Comparison of ENCODE assay signal across 2 cellular contexts in genomic region chr6:43811101-43812099, GRCh38.
TF ChIP-seq lines count a peak whose summit lies in the region.

No MANE protein-coding gene starts in this region.

TF ChIP-seq in HEK293, 187 proteins besides CTCF, POLR2A, EP300 and RAD21 (continues in another document):
- TF ChIP-seq KLF17 (tag by site-specific recombination; IDR thresholded peaks at IDR 0.05) (no peak), ZFP37 (tag by site-specific recombination; IDR thresholded peaks at IDR 0.05) (no peak), ZNF138 (tag by site-specific recombination; IDR thresholded peaks at IDR 0.05; ENCODE audit: borderline replicate concordance) (no peak), ZNF518A (tag by site-specific recombination; conservative IDR thresholded peaks at IDR 0.05; ENCODE audit: low read depth) (no peak), ZNF621 (tag by site-specific recombination; IDR thresholded peaks at IDR 0.05) (no peak), ZNF426 (tag by site-specific recombination; IDR thresholded peaks at IDR 0.05) (no peak), PRDM6 (tag by site-specific recombination; IDR thresholded peaks at IDR 0.05) (no peak), FEZF1 (tag by site-specific recombination; IDR thresholded peaks at IDR 0.05) (no peak), ATF2 (tag by site-specific recombination; IDR thresholded peaks at IDR 0.05; ENCODE audit: low read depth) (no peak), ZNF785 (tag by site-specific recombination; IDR thresholded peaks at IDR 0.05) (no peak), ZNF239 (tag by site-specific recombination; IDR thresholded peaks at IDR 0.05) (no peak), ZNF488 (tag by site-specific recombination; IDR thresholded peaks at IDR 0.05) (no peak), KLF1 (tag by site-specific recombination; IDR thresholded peaks at IDR 0.05) (no peak), SETDB1 (IDR thresholded peaks at IDR 0.05; ENCODE audit: insufficient read length, low read length) (no peak), ZBTB26 (tag by site-specific recombination; optimal IDR thresholded peaks at IDR 0.05) (no peak), ZNF571 (tag by site-specific recombination; IDR thresholded peaks at IDR 0.05) (no peak), GLI4 (tag by site-specific recombination; IDR thresholded peaks at IDR 0.05) (no peak)

TF ChIP-seq in H1, 55 proteins besides CTCF, POLR2A, EP300 and RAD21:
- TF ChIP-seq YY1 (IDR thresholded peaks at IDR 0.05; ENCODE audit: low read depth, low read length) (no peak), CBX8 (IDR thresholded peaks at IDR 0.05; ENCODE audit: borderline replicate concordance, low read depth, low read length) (no peak), TBP (IDR thresholded peaks at IDR 0.05; ENCODE audit: low read depth, low read length) (no peak), TAF7 (optimal IDR thresholded peaks at IDR 0.05; ENCODE audit: borderline replicate concordance, low read depth, low read length) (no peak)
